9 cellular contexts compared by ENCODE assay signal in the genomic region with DNA sequence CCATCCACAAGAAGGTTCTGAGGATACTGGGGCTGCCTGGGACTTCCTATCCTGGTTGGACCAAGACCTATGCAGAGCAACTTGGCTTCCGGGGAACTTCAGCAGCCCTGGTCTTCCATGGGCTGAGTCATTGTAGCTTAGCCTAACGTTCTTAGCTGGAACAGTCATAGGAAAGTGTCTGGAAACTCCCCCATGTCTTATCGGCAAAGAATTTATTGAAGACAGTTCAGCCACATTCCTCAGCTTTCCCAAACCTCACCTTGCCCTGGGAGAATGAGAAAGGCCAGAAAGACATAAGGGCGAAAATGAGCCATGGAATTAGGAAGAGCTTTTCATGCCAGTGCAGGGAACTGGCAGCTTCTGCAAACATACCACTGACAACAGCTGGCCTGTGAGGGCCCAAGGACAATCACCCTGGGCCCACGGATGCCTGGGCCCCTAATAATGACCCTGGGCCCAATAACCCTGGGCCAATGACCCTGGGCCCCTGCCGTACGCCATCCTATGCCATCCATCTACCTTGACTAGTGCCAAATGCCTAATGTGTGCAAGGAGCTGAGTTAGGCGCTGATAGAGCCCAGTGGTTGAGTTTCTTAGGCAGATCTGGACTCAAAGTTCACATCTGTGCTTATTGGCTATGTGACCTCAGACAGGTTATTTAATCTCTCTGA.
DNase-seq lines count a peak whose midpoint lies in the region; ATAC-seq, FAIRE-seq and TF ChIP-seq lines count a peak whose summit lies in the region.
"Had no signal": no experiment of that assay in that cellular context is flagged by ENCODE, and none has a peak within 500 bp of the region (broad histone marks: within the 10 kb centered on the region; RNA-seq: fewer than 3 reads in every experiment).

No MANE protein-coding gene starts in this region.

- peak; percentile 87 for FAIRE-seq in HTR-8/SVneo (lab: Jason Lieb, UNC)

- no peaks in the 10 kb centered on the region for H3K9me3 ChIP-seq in lung (ENCODE audit: control insufficient read depth in 2 of 2, insufficient read depth in 1 of 2, low read length in 1 of 2)

- ATAC-seq in lung (ENCODE audit: insufficient read depth, low FRiP score) (peak; percentile 65), HG02588 (IDR thresholded peaks at IDR 0.05; ENCODE audit: unreplicated experiment) (no peak), HG02840 (IDR thresholded peaks at IDR 0.05; ENCODE audit: low FRiP score, unreplicated experiment) (no peak)

- in situ Hi-C loops in ACHN (cut with HindIII; ENCODE audit: low pct_ligation_motif_present, low pct_unique_long_range_greater_than_20kb, low sequenced_read_pairs): no loop called here

- no peaks in the 10 kb centered on the region for H3K36me3 ChIP-seq in lung (ENCODE audit: control insufficient read depth in 2 of 2, insufficient read depth in 2 of 2, low read length in 2 of 2)

- WGBS in lung, 2 donors: 84 to 93% methylated on average over 8 of the region's 8 CpGs

- peak; percentile 74 for DNase-seq in ACHN
- peak; percentile 78 for DNase-seq in HTR-8/SVneo (ENCODE audit: insufficient read length, low spot score)
- DNase-seq in cardiac fibroblast (ENCODE audit: low read depth in 2 of 2): peak; percentile 90 to 98
- no peak for DNase-seq in lung (ENCODE audit: low spot score)
- DNase-seq in activated CD4-positive, alpha-beta T cell treated with anti-CD3 and anti-CD28 coated beads for 4 hours: no peak
- no peak for DNase-seq in superior temporal gyrus (ENCODE audit: extremely low spot score)
- DNase-seq: C1 segment of cervical spinal cord had no signal

- no peak overlapping the region for H3K27ac ChIP-seq in lung (ENCODE audit: low read depth in 1 of 2, low read length in 1 of 2)

- TF ChIP-seq CTCF in cardiac fibroblast (IDR thresholded peaks at IDR 0.05; ENCODE audit: low read depth, low read length) (no peak), lung (IDR thresholded peaks at IDR 0.05; ENCODE audit: control extremely low read depth, extremely low read depth) (no peak)

- no peaks in the 10 kb centered on the region for H3K27me3 ChIP-seq in lung (ENCODE audit: control insufficient read depth, insufficient read depth)

- peaks cover 4 to 11% of the 10 kb centered on the region in 2 donors for H3K4me1 ChIP-seq in lung (ENCODE audit: control insufficient read depth in 2 of 2, insufficient read depth in 2 of 2, low read length in 2 of 2)

- H3K4me3 ChIP-seq in cardiac fibroblast (replicated peaks in 1 of 2; ENCODE audit: low read depth in 2 of 2, low read length in 2 of 2): no peak overlapping the region
- H3K4me3 ChIP-seq in lung: no peak overlapping the region

Comparison
In these comparisons a context has a peak if more than half of its experiments do, and no peak if none do; other contexts are left out.
1. DNase-seq: peak in ACHN (single experiment), HTR-8/SVneo (single experiment) and cardiac fibroblast (2 of 2); none in lung (single experiment), activated CD4-positive, alpha-beta T cell treated with anti-CD3 and anti-CD28 coated beads for 4 hours (0 of 2) and superior temporal gyrus (single experiment).